Comparison of ENCODE assay signal across 8 cellular contexts in the genomic region with DNA sequence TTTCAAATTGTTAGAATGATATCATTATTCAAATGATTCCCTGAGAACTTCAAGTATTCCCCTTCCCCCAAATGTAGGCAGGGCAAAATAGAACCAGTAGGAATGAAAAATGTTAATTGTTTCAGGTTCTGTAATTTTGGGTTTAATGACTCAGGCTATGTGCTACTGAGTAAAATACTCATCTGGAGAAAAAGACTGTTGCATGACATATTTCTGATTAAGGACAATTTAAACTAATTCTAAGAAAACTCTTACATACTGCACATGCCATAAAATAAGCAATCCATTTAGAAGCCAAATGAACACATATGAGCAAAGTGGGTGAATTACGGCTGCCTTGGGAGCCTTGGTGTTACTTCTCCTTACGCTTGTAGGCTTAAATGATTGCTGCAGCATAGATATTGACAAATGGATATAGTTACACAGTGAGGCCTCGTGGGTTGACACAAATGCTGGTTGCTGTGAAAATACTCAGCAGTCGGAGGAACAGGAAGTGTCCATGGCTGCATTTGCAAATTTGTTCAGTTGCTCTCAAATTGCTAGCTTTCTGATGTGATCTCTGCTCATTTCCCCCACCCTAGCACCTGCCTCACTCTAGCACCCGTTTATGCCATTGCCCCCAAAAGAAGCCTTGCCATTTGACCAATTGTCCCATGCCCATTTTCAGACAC.
DNase-seq lines count a peak whose midpoint lies in the region; ATAC-seq, FAIRE-seq and TF ChIP-seq lines count a peak whose summit lies in the region.

No MANE protein-coding gene starts in this region.

- DNase-seq in GM12892 (ENCODE audit: insufficient read length) (no peak), NCI-H774 (lab: John Stamatoyannopoulos, UW) (peak; percentile 16), lower lobe of right lung (no peak), posterior cingulate gyrus (no peak), omental fat pad (ENCODE audit: low spot score) (no peak), sciatic nerve (ENCODE audit: low spot score) (no peak), caudate nucleus (lab: John Stamatoyannopoulos, UW) (no peak)

- H3K27me3 ChIP-seq in lower lobe of right lung (ENCODE audit: low read depth), result no peaks in the 10 kb centered on the region

- no peak overlapping the region for H3K27ac ChIP-seq in lower lobe of right lung
- H3K27ac ChIP-seq in caudate nucleus (ENCODE audit: low read depth, low read length), result no peak overlapping the region

- no peak for TF ChIP-seq CTCF in lower lobe of right lung (IDR thresholded peaks at IDR 0.05)
- TF ChIP-seq CTCF in omental fat pad (IDR thresholded peaks at IDR 0.05), result no peak

- ATAC-seq in GM21786 (IDR thresholded peaks at IDR 0.05; ENCODE audit: unreplicated experiment) (peak; percentile 19), lower lobe of right lung (peak; percentile 23 to 53), omental fat pad (ENCODE audit: low FRiP score) (no peak), sciatic nerve (no peak)

- TF ChIP-seq POLR2A in GM12892 (IDR thresholded peaks at IDR 0.05; ENCODE audit: low read depth, low read length), result no peak

- intact Hi-C loops in lower lobe of right lung (cut with DNase I) (no loop called here), posterior cingulate gyrus (cut with DNase I) (no loop called here), sciatic nerve (cut with DNase I) (no loop called here)

- no peaks in the 10 kb centered on the region for H3K36me3 ChIP-seq in lower lobe of right lung

- no peaks in the 10 kb centered on the region for H3K9me3 ChIP-seq in lower lobe of right lung

- peaks cover 5% of the 10 kb centered on the region for H3K4me1 ChIP-seq in lower lobe of right lung

- H3K4me3 ChIP-seq in lower lobe of right lung, result no peak overlapping the region

- peak; percentile 69 for FAIRE-seq in GM12892 (lab: Jason Lieb, UNC)

Comparison
In these comparisons a context has a peak if more than half of its experiments do, and no peak if none do; other contexts are left out.
1. ATAC-seq: peak in GM21786 (single experiment) and lower lobe of right lung (2 of 2); none in omental fat pad (single experiment) and sciatic nerve (single experiment).